Comparison of ENCODE assay signal across 28 cellular contexts in the genomic region with DNA sequence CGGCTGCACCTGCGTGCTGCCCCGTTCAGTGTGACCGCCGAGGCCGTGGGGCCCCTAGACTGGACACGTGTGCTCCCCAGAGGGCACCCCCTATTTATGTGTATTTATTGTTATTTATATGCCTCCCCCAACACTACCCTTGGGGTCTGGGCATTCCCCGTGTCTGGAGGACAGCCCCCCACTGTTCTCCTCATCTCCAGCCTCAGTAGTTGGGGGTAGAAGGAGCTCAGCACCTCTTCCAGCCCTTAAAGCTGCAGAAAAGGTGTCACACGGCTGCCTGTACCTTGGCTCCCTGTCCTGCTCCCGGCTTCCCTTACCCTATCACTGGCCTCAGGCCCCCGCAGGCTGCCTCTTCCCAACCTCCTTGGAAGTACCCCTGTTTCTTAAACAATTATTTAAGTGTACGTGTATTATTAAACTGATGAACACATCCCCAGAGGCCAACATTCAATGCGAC. TPM values are rescaled to one million over a fixed set of nuclear protein-coding genes. Genes with fewer than 3 reads are reported as not detected.
DNase-seq lines count a peak whose midpoint lies in the region; ATAC-seq, FAIRE-seq and TF ChIP-seq lines count a peak whose summit lies in the region.
"Had no signal": no experiment of that assay in that cellular context is flagged by ENCODE, and none has a peak within 500 bp of the region (broad histone marks: within the 10 kb centered on the region; RNA-seq: fewer than 3 reads in every experiment).

No MANE protein-coding gene starts in this region.

- peak overlapping the region; percentile 87 for H3K27ac Mint-ChIP-seq in activated T-cell treated with anti-CD3 and anti-CD28 coated beads, Interleukin-2, amount 50 U/mL, for 72 hours
- H3K27ac Mint-ChIP-seq in IgD-negative memory B cell, result peak overlapping the region; percentile 81 to 96 (median 95)
- H3K27ac Mint-ChIP-seq in effector memory CD8-positive, alpha-beta T cell, result peak overlapping the region in 1 of 2 donors; percentile 82
- H3K27ac Mint-ChIP-seq in stimulated activated naive B cell treated with anti-CD40 and anti-IgM and Interleukin-4, amounts not matched to agents 10 μg/mL and 1 μg/mL and 100 μg/mL, for 72 hours, result peak overlapping the region; percentile 95
- H3K27ac Mint-ChIP-seq: CD8-positive, alpha-beta T cell had no signal

- no peak for ATAC-seq in activated T-cell treated with anti-CD3 and anti-CD28 coated beads, Interleukin-2, amount 50 U/mL, for 72 hours (replicated peaks in 1 of 2)
- ATAC-seq in effector memory CD8-positive, alpha-beta T cell (replicated peaks), result no peak
- ATAC-seq in stimulated activated naive B cell treated with anti-CD40 and anti-IgM and Interleukin-4, amounts not matched to agents 10 μg/mL and 1 μg/mL and 100 μg/mL, for 72 hours (replicated peaks), result peak; percentile 5 to 9
- no peak for ATAC-seq in HG02763 (IDR thresholded peaks at IDR 0.05; ENCODE audit: unreplicated experiment)
- ATAC-seq: CD8-positive, alpha-beta T cell had no signal

- no peak for FAIRE-seq in D721Med (lab: Jason Lieb, UNC)

- H3K36me3 Mint-ChIP-seq in activated T-cell treated with anti-CD3 and anti-CD28 coated beads, Interleukin-2, amount 50 U/mL, for 72 hours (ENCODE audit: insufficient read depth in 2 of 2), result peaks cover 2 to 7% of the 10 kb centered on the region in 2 donors
- no peaks in the 10 kb centered on the region for H3K36me3 Mint-ChIP-seq in IgD-negative memory B cell
- H3K36me3 Mint-ChIP-seq in effector memory CD8-positive, alpha-beta T cell (ENCODE audit: insufficient read depth), result peaks cover 70% of the 10 kb centered on the region
- peaks cover 23 to 30% of the 10 kb centered on the region in 2 donors for H3K36me3 Mint-ChIP-seq in stimulated activated naive B cell treated with anti-CD40 and anti-IgM and Interleukin-4, amounts not matched to agents 10 μg/mL and 1 μg/mL and 100 μg/mL, for 72 hours

- no peak overlapping the region for H3K4me3 Mint-ChIP-seq in activated T-cell treated with anti-CD3 and anti-CD28 coated beads, Interleukin-2, amount 50 U/mL, for 72 hours
- peak overlapping the region; percentile 38 to 90 (median 82) for H3K4me3 Mint-ChIP-seq in IgD-negative memory B cell
- H3K4me3 Mint-ChIP-seq in effector memory CD8-positive, alpha-beta T cell, result peak overlapping the region; percentile 45 to 64
- peak overlapping the region in 1 of 2 donors; percentile 65 for H3K4me3 Mint-ChIP-seq in stimulated activated naive B cell treated with anti-CD40 and anti-IgM and Interleukin-4, amounts not matched to agents 10 μg/mL and 1 μg/mL and 100 μg/mL, for 72 hours
- H3K4me3 Mint-ChIP-seq: CD8-positive, alpha-beta T cell had no signal

- no peak for TF ChIP-seq CTCF in D721Med (IDR thresholded peaks at IDR 0.05; ENCODE audit: insufficient read depth, missing control alignments)

- DNase-seq in activated T-cell treated with anti-CD3 and anti-CD28 coated beads, Interleukin-2, amount 50 U/mL, for 72 hours, result no peak
- no peak for DNase-seq in activated T-cell treated with anti-CD3 and anti-CD28 coated beads, Interleukin-2, amount 50 U/mL, for 1 hour
- no peak for DNase-seq in effector memory CD8-positive, alpha-beta T cell
- no peak for DNase-seq in stimulated activated naive B cell treated with anti-CD40 and anti-IgM and Interleukin-4, amounts not matched to agents 10 μg/mL and 1 μg/mL and 100 μg/mL, for 72 hours
- no peak for DNase-seq in ecto neural progenitor cell (ENCODE audit: low spot score)
- no peak for DNase-seq in D721Med (ENCODE audit: insufficient read length, low spot score)
- DNase-seq: activated effector memory CD4-positive, alpha-beta T cell treated with anti-CD3 and anti-CD28 coated beads, Interleukin-2, amount 50 U/mL, for 16 hours; amygdala; CD8-positive, alpha-beta T cell; dorsolateral prefrontal cortex; erythroblast; foreskin melanocyte; mesenchymal stem cell; NCI-H1436; NCI-H2171; NCI-H526 treated with DMSO at 0.1 percent for 48 hours; OCI-M1; stimulated activated CD4-positive, alpha-beta T cell treated with anti-CD3 and anti-CD28 coated beads, Interleukin-4, amount 100 ng/mL, for 1 hour; T-helper 9 cell; uterus had no signal

- H3K4me1 Mint-ChIP-seq in activated T-cell treated with anti-CD3 and anti-CD28 coated beads, Interleukin-2, amount 50 U/mL, for 72 hours (ENCODE audit: low read depth), result peaks cover 34% of the 10 kb centered on the region
- H3K4me1 Mint-ChIP-seq in IgD-negative memory B cell, result peaks cover 29 to 30% (median 30%) of the 10 kb centered on the region in 3 donors
- H3K4me1 Mint-ChIP-seq in effector memory CD8-positive, alpha-beta T cell (ENCODE audit: low read depth in 2 of 2), result peaks cover 44 to 48% of the 10 kb centered on the region in 2 donors
- peaks cover 57 to 87% of the 10 kb centered on the region in 2 donors for H3K4me1 Mint-ChIP-seq in stimulated activated naive B cell treated with anti-CD40 and anti-IgM and Interleukin-4, amounts not matched to agents 10 μg/mL and 1 μg/mL and 100 μg/mL, for 72 hours

- peaks cover 25% of the 10 kb centered on the region for H3K27me3 Mint-ChIP-seq in activated T-cell treated with anti-CD3 and anti-CD28 coated beads, Interleukin-2, amount 50 U/mL, for 72 hours (ENCODE audit: low read depth)
- peaks cover 19% of the 10 kb centered on the region for H3K27me3 Mint-ChIP-seq in IgD-negative memory B cell
- peaks cover 0 to 9% of the 10 kb centered on the region in 2 donors for H3K27me3 Mint-ChIP-seq in effector memory CD8-positive, alpha-beta T cell
- peaks cover 0 to 5% of the 10 kb centered on the region in 2 donors for H3K27me3 Mint-ChIP-seq in stimulated activated naive B cell treated with anti-CD40 and anti-IgM and Interleukin-4, amounts not matched to agents 10 μg/mL and 1 μg/mL and 100 μg/mL, for 72 hours

- no peaks in the 10 kb centered on the region for H3K9me3 Mint-ChIP-seq in activated T-cell treated with anti-CD3 and anti-CD28 coated beads, Interleukin-2, amount 50 U/mL, for 72 hours
- H3K9me3 Mint-ChIP-seq in IgD-negative memory B cell, result peaks cover 0 to 3% (median 1%) of the 10 kb centered on the region in 3 donors
- peaks cover 0 to 3% of the 10 kb centered on the region in 2 donors for H3K9me3 Mint-ChIP-seq in effector memory CD8-positive, alpha-beta T cell
- H3K9me3 Mint-ChIP-seq in stimulated activated naive B cell treated with anti-CD40 and anti-IgM and Interleukin-4, amounts not matched to agents 10 μg/mL and 1 μg/mL and 100 μg/mL, for 72 hours, result no peaks in the 10 kb centered on the region
- H3K9me3 Mint-ChIP-seq: CD8-positive, alpha-beta T cell had no signal

RNA-seq across cellular contexts. Expression of a gene that starts 1.7 kb away (rescaled TPM):
- total RNA-seq in activated T-cell treated with anti-CD3 and anti-CD28 coated beads, Interleukin-2, amount 50 U/mL, for 72 hours, result under 1 TPM in 1 of 2 donors, not detected in 1; 0.41 TPM
- not detected for polyA plus RNA-seq in IgD-negative memory B cell
- total RNA-seq: cardiac muscle cell, M059J, pulmonary artery endothelial cell, smooth muscle cell, subcutaneous adipose tissue, uterus had no signal
- polyA plus RNA-seq: cardiac muscle cell, neural cell, smooth muscle cell had no signal

RNA-seq across cellular contexts. Expression of a gene that starts 10.8 kb away (rescaled TPM):
- total RNA-seq in activated T-cell treated with anti-CD3 and anti-CD28 coated beads, Interleukin-2, amount 50 U/mL, for 72 hours, result 100 to 1,000 TPM; 199 to 318 TPM
- polyA plus RNA-seq in IgD-negative memory B cell, result 1,890 TPM
- total RNA-seq: M059J had no signal

RNA-seq across cellular contexts. Expression of a gene that starts 22.8 kb away (rescaled TPM):
- 10 to 100 TPM; 64.5 to 80.5 TPM for total RNA-seq in activated T-cell treated with anti-CD3 and anti-CD28 coated beads, Interleukin-2, amount 50 U/mL, for 72 hours
- 26.0 TPM for polyA plus RNA-seq in IgD-negative memory B cell

RNA-seq across cellular contexts. Expression of a gene that starts 46.2 kb away (rescaled TPM):
- 10 to 100 TPM in 1 of 2 donors, 1 to 10 TPM in 1; 8.4 to 10.5 TPM for total RNA-seq in activated T-cell treated with anti-CD3 and anti-CD28 coated beads, Interleukin-2, amount 50 U/mL, for 72 hours
- polyA plus RNA-seq in IgD-negative memory B cell, result 12.3 TPM
- total RNA-seq: M059J had no signal
- polyA plus RNA-seq: neural cell had no signal

Comparison
In these comparisons a context has a peak if more than half of its experiments do, and no peak if none do; other contexts are left out.
1. ATAC-seq: peak in stimulated activated naive B cell treated with anti-CD40 and anti-IgM and Interleukin-4, amounts not matched to agents 10 μg/mL and 1 μg/mL and 100 μg/mL, for 72 hours (2 of 2); none in activated T-cell treated with anti-CD3 and anti-CD28 coated beads, Interleukin-2, amount 50 U/mL, for 72 hours (0 of 2), effector memory CD8-positive, alpha-beta T cell (single experiment) and HG02763 (single experiment).
2. H3K4me3 Mint-ChIP-seq: peak in IgD-negative memory B cell (4 of 4) and effector memory CD8-positive, alpha-beta T cell (2 of 2); none in activated T-cell treated with anti-CD3 and anti-CD28 coated beads, Interleukin-2, amount 50 U/mL, for 72 hours (0 of 2).